ENCODE assay signal across 18 cellular contexts in the genomic region with DNA sequence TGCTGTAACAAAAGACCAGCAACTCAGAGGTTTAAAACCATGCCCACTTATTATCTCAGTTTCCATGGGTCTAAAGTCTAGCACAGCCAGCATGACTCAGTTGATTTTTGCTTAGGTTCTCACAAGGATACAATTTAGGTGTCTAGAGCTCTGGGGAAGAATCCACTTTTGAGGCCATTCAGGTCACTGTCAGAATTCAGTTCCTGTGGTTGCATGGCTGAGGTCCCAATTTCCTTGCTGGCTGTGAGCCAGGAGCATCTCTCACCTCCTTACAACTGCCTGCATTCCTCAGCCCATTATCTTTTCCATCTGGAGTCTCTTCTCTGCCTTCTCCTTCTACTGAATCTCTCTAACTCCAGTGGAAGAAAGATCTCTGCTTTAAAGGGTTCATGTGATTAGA.
DNase-seq lines count a peak whose midpoint lies in the region; ATAC-seq, FAIRE-seq and TF ChIP-seq lines count a peak whose summit lies in the region.
"Had no signal": no experiment of that assay in that cellular context is flagged by ENCODE, and none has a peak within 500 bp of the region (broad histone marks: within the 10 kb centered on the region; RNA-seq: fewer than 3 reads in every experiment).

No MANE protein-coding gene starts in this region.

- TF ChIP-seq CTCF in K562 (IDR thresholded peaks at IDR 0.05 in 2 of 3, conservative IDR thresholded peaks at IDR 0.05 in 1 of 3; ENCODE audit: insufficient read depth in 2 of 3, low read depth in 1 of 3, low read length in 3 of 3) (no peak), keratinocyte (optimal IDR thresholded peaks at IDR 0.05 in 1 of 3, IDR thresholded peaks at IDR 0.05 in 1 of 3, conservative IDR thresholded peaks at IDR 0.05 in 1 of 3; ENCODE audit: extremely low read depth in 1 of 3, insufficient read depth in 2 of 3, low read length in 3 of 3) (no peak), mesothelial cell of epicardium (IDR thresholded peaks at IDR 0.05; ENCODE audit: unreplicated experiment) (no peak), omental fat pad (IDR thresholded peaks at IDR 0.05) (no peak)

- peaks cover 39% of the 10 kb centered on the region for H3K27me3 Mint-ChIP-seq in mesothelial cell of epicardium (ENCODE audit: low read depth)

- H3K27ac ChIP-seq in K562 (ENCODE audit: extremely low read depth, low read depth, low read length) (no peak overlapping the region), keratinocyte (ENCODE audit: control insufficient read depth, insufficient read depth, low read length) (no peak overlapping the region)
- H3K27ac ChIP-seq: 22Rv1 had no signal

- H3K79me2 ChIP-seq in K562 (ENCODE audit: control insufficient read depth, insufficient read depth, low read length) (no peaks in the 10 kb centered on the region), keratinocyte (ENCODE audit: control insufficient read depth, insufficient read depth, low read length) (no peaks in the 10 kb centered on the region)

- H3K9me1 ChIP-seq in K562 (ENCODE audit: control insufficient read depth, insufficient read depth, low read length), result no peaks in the 10 kb centered on the region
- H3K9me1 ChIP-seq in keratinocyte (ENCODE audit: control insufficient read depth, extremely low read depth, insufficient read depth, low read length), result no peaks in the 10 kb centered on the region

- POLR2A ChIA-PET in K562 (lab: Yijun Ruan, JAX), result no interaction called here

- H3K4me3 ChIP-seq in K562, result no peak overlapping the region
- no peak overlapping the region for H3K4me3 ChIP-seq in keratinocyte (ENCODE audit: control insufficient read depth in 2 of 3, extremely low read depth in 1 of 3, insufficient read depth in 2 of 3, low read depth in 1 of 3, low read length in 3 of 3)
- H3K4me3 ChIP-seq: HAP-1 had no signal

- no peak for TF ChIP-seq EP300 in K562 (IDR thresholded peaks at IDR 0.05; ENCODE audit: low read length)

- H3K27ac Mint-ChIP-seq in mesothelial cell of epicardium, result no peak overlapping the region

- TF ChIP-seq POLR2A in K562 (conservative IDR thresholded peaks at IDR 0.05), result no peak

- intact Hi-C loops in K562 (cut with micrococcal nuclease), result no loop called here

- dilution Hi-C loops in keratinocyte (cut with MboI; ENCODE audit: extremely low pct_ligation_motif_present, low sequenced_read_pairs), result no loop called here

- H3K9me3 ChIP-seq in K562 (replicated peaks; ENCODE audit: control insufficient read depth, insufficient read depth, low read depth, low read length) (no peaks in the 10 kb centered on the region), keratinocyte (ENCODE audit: control insufficient read depth, low read depth, low read length) (no peaks in the 10 kb centered on the region)
- H3K9me3 ChIP-seq: HAP-1 had no signal

- peak; percentile 5 for DNase-seq in DMS 273 (lab: John Stamatoyannopoulos, UW; ENCODE audit: unreplicated experiment)
- no peak for DNase-seq in DMS 273 treated with DMSO at 0.1 percent for 48 hours (lab: John Stamatoyannopoulos, UW)
- DNase-seq in M059J (ENCODE audit: low read depth), result peak; percentile 77
- DNase-seq in K562 (ENCODE audit: extremely low read depth in 1 of 4, low spot score in 3 of 4), result no peak
- no peak for DNase-seq in keratinocyte (ENCODE audit: low read depth, low spot score)
- no peak for DNase-seq in mesothelial cell of epicardium (ENCODE audit: low spot score in 2 of 2, unreplicated experiment in 2 of 2)
- no peak for DNase-seq in NCI-H1105 (lab: John Stamatoyannopoulos, UW)
- DNase-seq in omental fat pad (ENCODE audit: low spot score), result no peak
- DNase-seq: DMS53, NCI-H146, NCI-H2081 treated with DMSO at 0.1 percent for 48 hours, NCI-H774, SHP77 had no signal

- no peak for TF ChIP-seq RAD21 in K562 (CRISPR knock-in tag; conservative IDR thresholded peaks at IDR 0.05 in 1 of 2, IDR thresholded peaks at IDR 0.05 in 1 of 2)

- no peak overlapping the region for H3K4me3 Mint-ChIP-seq in mesothelial cell of epicardium

- ATAC-seq in K562, result no peak
- ATAC-seq in omental fat pad (ENCODE audit: low FRiP score), result no peak
- ATAC-seq: Panc1 had no signal

- H3K4me1 Mint-ChIP-seq in mesothelial cell of epicardium, result peaks cover 23% of the 10 kb centered on the region

- no peaks in the 10 kb centered on the region for H3K27me3 ChIP-seq in K562 (ENCODE audit: control insufficient read depth in 2 of 2, insufficient read depth in 2 of 2, low read length in 2 of 2)
- H3K27me3 ChIP-seq in keratinocyte (ENCODE audit: control insufficient read depth, extremely low read depth, insufficient read depth, low read length), result no peaks in the 10 kb centered on the region

- no peaks in the 10 kb centered on the region for H3K4me1 ChIP-seq in K562 (replicated peaks in 1 of 2; ENCODE audit: control insufficient read depth in 2 of 2, insufficient read depth in 2 of 2, low read length in 2 of 2)
- peaks cover 16% of the 10 kb centered on the region for H3K4me1 ChIP-seq in keratinocyte (ENCODE audit: control insufficient read depth, extremely low read depth, insufficient read depth, low read length)
- H3K4me1 ChIP-seq: HAP-1 had no signal

- H3K36me3 Mint-ChIP-seq in mesothelial cell of epicardium, result peaks cover 3% of the 10 kb centered on the region

- in situ Hi-C loops in K562 (cut with MboI), result no loop called here

- H2AFZ ChIP-seq in K562 (ENCODE audit: low read depth, low read length) (no peak overlapping the region), keratinocyte (ENCODE audit: control insufficient read depth, low read length) (no peak overlapping the region)

- BruUV-seq in K562 (replicated peaks; lab: Mats Ljungman, UMichigan), result no TSS peak

- CTCF ChIA-PET in K562 (lab: Yijun Ruan, JAX; ENCODE audit: low intra/inter-chr PET ratio), result no interaction called here

- FAIRE-seq in K562 (lab: Jason Lieb, UNC), result no peak
- FAIRE-seq in keratinocyte (lab: Jason Lieb, UNC), result peak; percentile 70
- FAIRE-seq: GM18507, HTR-8/SVneo had no signal

- H3K9ac ChIP-seq in K562 (ENCODE audit: insufficient read depth in 1 of 2, low read depth in 2 of 2, low read length in 2 of 2), result no peak overlapping the region
- H3K9ac ChIP-seq in keratinocyte (ENCODE audit: control insufficient read depth, extremely low read depth, insufficient read depth, low read length), result no peak overlapping the region

- H3K4me2 ChIP-seq in K562 (ENCODE audit: insufficient read depth, low read length) (no peak overlapping the region), keratinocyte (ENCODE audit: control insufficient read depth, extremely low read depth, insufficient read depth, low read depth, low read length) (no peak overlapping the region)

- H3K9me3 Mint-ChIP-seq in mesothelial cell of epicardium, result peaks cover 26% of the 10 kb centered on the region

- H4K20me1 ChIP-seq in K562 (replicated peaks; ENCODE audit: control insufficient read depth, insufficient read depth, low read length) (no peaks in the 10 kb centered on the region), keratinocyte (ENCODE audit: control insufficient read depth, extremely low read depth, insufficient read depth, low read length) (no peaks in the 10 kb centered on the region)

- H3K36me3 ChIP-seq in K562 (ENCODE audit: control insufficient read depth, insufficient read depth, low read length) (no peaks in the 10 kb centered on the region), keratinocyte (ENCODE audit: control insufficient read depth in 2 of 2, extremely low read depth in 1 of 2, insufficient read depth in 2 of 2, low read length in 2 of 2) (no peaks in the 10 kb centered on the region)
- H3K36me3 ChIP-seq: HAP-1 had no signal

TF ChIP-seq in K562, 482 proteins besides CTCF, POLR2A, EP300 and RAD21:
- TF ChIP-seq TCF7 (IDR thresholded peaks at IDR 0.05; ENCODE audit: borderline replicate concordance) (no peak), FOXK1 (CRISPR knock-in tag; IDR thresholded peaks at IDR 0.05; ENCODE audit: borderline replicate concordance) (no peak), NFIC (IDR thresholded peaks at IDR 0.05) (0 out of 2 replicates have a peak, but pooled peaks have one; percentile 36)

Comparison
In these comparisons a context has a peak if more than half of its experiments do, and no peak if none do; other contexts are left out.
1. DNase-seq: peak in DMS 273 (single experiment) and M059J (single experiment); none in DMS 273 treated with DMSO at 0.1 percent for 48 hours (single experiment), K562 (0 of 4), keratinocyte (single experiment), mesothelial cell of epicardium (0 of 2), NCI-H1105 (single experiment) and omental fat pad (single experiment).